Comparison of ENCODE assay signal across 1 cellular context in genomic region chr16:28846080-28846932, GRCh38.
TF ChIP-seq lines count a peak whose summit lies in the region.

Gene TUFM, minus strand, starts transcription at chr16:28846348. Its CDS starts 79 bp downstream, at chr16:28846269.

TF ChIP-seq in HepG2, 621 proteins besides CTCF, POLR2A, EP300 and RAD21 (continued from another document and continues in another):
- TF ChIP-seq ZNF639 (CRISPR knock-in tag; conservative IDR thresholded peaks at IDR 0.05), result peak; percentile 100
- TF ChIP-seq SAFB2 (CRISPR knock-in tag; IDR thresholded peaks at IDR 0.05; ENCODE audit: borderline replicate concordance, low read depth), result peak; percentile 64; the same call in 1 of the 2 replicates
- no peak for TF ChIP-seq DPF2 (CRISPR knock-in tag; IDR thresholded peaks at IDR 0.05; ENCODE audit: borderline replicate concordance, low read depth)
- no peak for TF ChIP-seq ZNF549 (CRISPR knock-in tag; IDR thresholded peaks at IDR 0.05)
- no peak; the same call in 1 of the 2 replicates for TF ChIP-seq AFF4 (CRISPR knock-in tag; IDR thresholded peaks at IDR 0.05)
- no peak for TF ChIP-seq NR0B2 (CRISPR knock-in tag; IDR thresholded peaks at IDR 0.05)
- no peak for TF ChIP-seq ZNF362 (CRISPR knock-in tag; IDR thresholded peaks at IDR 0.05; ENCODE audit: borderline replicate concordance)
- TF ChIP-seq ZNF572 (CRISPR knock-in tag; IDR thresholded peaks at IDR 0.05), result peak; percentile 56; the same call in 1 of the 2 replicates
- no peak for TF ChIP-seq RAD51 (IDR thresholded peaks at IDR 0.05; ENCODE audit: borderline replicate concordance)
- peak; percentile 12; the same call in 1 of the 2 replicates for TF ChIP-seq ZNF609 (CRISPR knock-in tag; IDR thresholded peaks at IDR 0.05; ENCODE audit: borderline replicate concordance)
- no peak for TF ChIP-seq HHEX (CRISPR knock-in tag; IDR thresholded peaks at IDR 0.05)
- peak; percentile 83; the same call in 1 of the 2 replicates for TF ChIP-seq ZNF580 (CRISPR knock-in tag; IDR thresholded peaks at IDR 0.05; ENCODE audit: borderline replicate concordance, low read depth)
- peak; percentile 92 for TF ChIP-seq RFXAP (CRISPR knock-in tag; IDR thresholded peaks at IDR 0.05; ENCODE audit: borderline replicate concordance)
- peak; percentile 83; the same call in 1 of the 2 replicates for TF ChIP-seq ARNT2 (CRISPR knock-in tag; IDR thresholded peaks at IDR 0.05; ENCODE audit: low read depth)
- no peak; the same call in 1 of the 2 replicates for TF ChIP-seq AKNA (CRISPR knock-in tag; IDR thresholded peaks at IDR 0.05; ENCODE audit: borderline replicate concordance)
- TF ChIP-seq KMT2B (CRISPR knock-in tag; IDR thresholded peaks at IDR 0.05), result peak; percentile 94
- no peak for TF ChIP-seq EZH2 (conservative IDR thresholded peaks at IDR 0.05; ENCODE audit: low read depth, low read length)
- peak; percentile 68; the same call in 1 of the 2 replicates for TF ChIP-seq ZNF225 (CRISPR knock-in tag; IDR thresholded peaks at IDR 0.05)
- peak; percentile 68 for TF ChIP-seq ZBTB7B (CRISPR knock-in tag; IDR thresholded peaks at IDR 0.05)
- peak; percentile 16; the same call in 1 of the 2 replicates for TF ChIP-seq CEBPG (CRISPR knock-in tag; IDR thresholded peaks at IDR 0.05)
- TF ChIP-seq ZNF20 (CRISPR knock-in tag; IDR thresholded peaks at IDR 0.05), result no peak
- TF ChIP-seq ZSCAN29 (CRISPR knock-in tag; conservative IDR thresholded peaks at IDR 0.05), result 0 out of 2 replicates have a peak, but pooled peaks have one; percentile 27
- TF ChIP-seq HOXA3 (CRISPR knock-in tag; IDR thresholded peaks at IDR 0.05), result peak; percentile 99
- TF ChIP-seq RARG (CRISPR knock-in tag; IDR thresholded peaks at IDR 0.05; ENCODE audit: low read depth), result no peak
- TF ChIP-seq ZFP1 (CRISPR knock-in tag; IDR thresholded peaks at IDR 0.05), result peak; percentile 52; the same call in 1 of the 2 replicates
- TF ChIP-seq KDM5A (IDR thresholded peaks at IDR 0.05; ENCODE audit: borderline replicate concordance, low read length), result peak; percentile 99
- no peak; the same call in 1 of the 2 replicates for TF ChIP-seq ZSCAN12 (CRISPR knock-in tag; IDR thresholded peaks at IDR 0.05)
- TF ChIP-seq ZNF124 (CRISPR knock-in tag; IDR thresholded peaks at IDR 0.05), result peak; percentile 96
- peak; percentile 63; the same call in 1 of the 2 replicates for TF ChIP-seq ZNF563 (CRISPR knock-in tag; IDR thresholded peaks at IDR 0.05)
- peak; percentile 96 for TF ChIP-seq HNF1B (CRISPR knock-in tag; IDR thresholded peaks at IDR 0.05)
- TF ChIP-seq ZNF839 (CRISPR knock-in tag; IDR thresholded peaks at IDR 0.05; ENCODE audit: borderline replicate concordance), result peak; percentile 90; the same call in 1 of the 2 replicates
- TF ChIP-seq ZNF660 (CRISPR knock-in tag; IDR thresholded peaks at IDR 0.05; ENCODE audit: borderline replicate concordance, low read depth), result no peak
- TF ChIP-seq MTA1 (CRISPR knock-in tag; IDR thresholded peaks at IDR 0.05; ENCODE audit: borderline replicate concordance), result peak; percentile 69; the same call in 1 of the 2 replicates
- TF ChIP-seq ZNF513 (CRISPR knock-in tag; conservative IDR thresholded peaks at IDR 0.05), result no peak; the same call in 1 of the 2 replicates
- TF ChIP-seq ZNF230 (CRISPR knock-in tag; IDR thresholded peaks at IDR 0.05), result peak; percentile 45; the same call in 1 of the 2 replicates
- peak; percentile 93 for TF ChIP-seq ZNF333 (CRISPR knock-in tag; IDR thresholded peaks at IDR 0.05; ENCODE audit: borderline replicate concordance)
- peak; percentile 64; the same call in 1 of the 2 replicates for TF ChIP-seq KLF9 (CRISPR knock-in tag; IDR thresholded peaks at IDR 0.05; ENCODE audit: low read depth)
- TF ChIP-seq BCL6 (CRISPR knock-in tag; IDR thresholded peaks at IDR 0.05), result peak; percentile 41
